Comparison of ENCODE assay signal across 28 cellular contexts in genomic region chr17:9677932-9678331, GRCh38. TPM values are rescaled to one million over a fixed set of nuclear protein-coding genes. Genes with fewer than 3 reads are reported as not detected.
"Had no signal": no experiment of that assay in that cellular context is flagged by ENCODE, and none has a peak within 500 bp of the region (broad histone marks: within the 10 kb centered on the region; RNA-seq: fewer than 3 reads in every experiment).

No MANE protein-coding gene starts in this region.

- H3K9me3 ChIP-seq: thyroid gland had no signal

- ATAC-seq: activated CD8-positive, alpha-beta T cell treated with anti-CD3 and anti-CD28 coated beads for 36 hours; effector memory CD8-positive, alpha-beta T cell; heart right ventricle; left lobe of liver; lower lobe of right lung; right lobe of liver; stimulated activated memory B cell treated with anti-CD40 and anti-IgM and Interleukin-4, amounts not matched to agents 10 μg/mL and 1 μg/mL and 100 μg/mL, for 72 hours; stimulated activated naive CD8-positive, alpha-beta T cell treated with anti-CD3 and anti-CD28 coated beads, Interleukin-15, amount 100 ng/mL, for 72 hours; upper lobe of right lung had no signal

- H3K4me3 ChIP-seq: ascending aorta, heart right ventricle, lower lobe of right lung, right lobe of liver, skin epidermis, thyroid gland, upper lobe of right lung had no signal

- H3K27ac ChIP-seq: ascending aorta, brain microvascular endothelial cell, heart right ventricle, lower lobe of right lung, right lobe of liver, thyroid gland, upper lobe of right lung had no signal

- H3K27me3 ChIP-seq: ascending aorta, brain microvascular endothelial cell, heart right ventricle, right lobe of liver, thyroid gland, upper lobe of right lung had no signal

- H3K36me3 ChIP-seq: ascending aorta, brain microvascular endothelial cell, heart right ventricle, right lobe of liver, upper lobe of right lung had no signal

- H3K4me1 ChIP-seq: ascending aorta, heart right ventricle, lower lobe of right lung, right lobe of liver, thyroid gland, upper lobe of right lung had no signal

- DNase-seq: activated B cell treated with CpG ODN at 0.5 μM for 24 hours; activated CD4-positive, alpha-beta T cell treated with anti-CD3 and anti-CD28 coated beads, Interleukin-2, amount 50 U/mL, for 1 hour; activated CD8-positive, alpha-beta T cell treated with anti-CD3 and anti-CD28 coated beads for 36 hours; activated naive CD4-positive, alpha-beta T cell; activated naive CD8-positive, alpha-beta T cell treated with anti-CD3 and anti-CD28 coated beads for 36 hours; activated T-cell treated with anti-CD3 and anti-CD28 coated beads, Interleukin-2, amount 50 U/mL, for 48 hours; brain microvascular endothelial cell; caudate nucleus; cortex of kidney; effector memory CD8-positive, alpha-beta T cell; foreskin fibroblast; heart right ventricle; kidney glomerular epithelial cell; lower lobe of right lung; right lobe of liver; stimulated activated CD4-positive, alpha-beta T cell treated with anti-CD3 and anti-CD28 coated beads, Interleukin-4, amount 100 ng/mL, for 4 hours; stimulated activated CD8-positive, alpha-beta memory T cell treated with anti-CD3 and anti-CD28 coated beads, Interleukin-4, amount 100 ng/mL, for 48 hours; stimulated activated naive CD8-positive, alpha-beta T cell treated with anti-CD3 and anti-CD28 coated beads, Interleukin-15, amount 100 ng/mL, for 72 hours; substantia nigra; T-helper 1 cell; thyroid gland; upper lobe of right lung had no signal

RNA-seq across cellular contexts. Expression of gene USP43, which starts 32.6 kb away (rescaled TPM):
- total RNA-seq: ascending aorta, endothelial cell of umbilical vein, heart right ventricle, mesenteric fat pad had no signal
